8 cellular contexts compared by ENCODE assay signal in the genomic region with DNA sequence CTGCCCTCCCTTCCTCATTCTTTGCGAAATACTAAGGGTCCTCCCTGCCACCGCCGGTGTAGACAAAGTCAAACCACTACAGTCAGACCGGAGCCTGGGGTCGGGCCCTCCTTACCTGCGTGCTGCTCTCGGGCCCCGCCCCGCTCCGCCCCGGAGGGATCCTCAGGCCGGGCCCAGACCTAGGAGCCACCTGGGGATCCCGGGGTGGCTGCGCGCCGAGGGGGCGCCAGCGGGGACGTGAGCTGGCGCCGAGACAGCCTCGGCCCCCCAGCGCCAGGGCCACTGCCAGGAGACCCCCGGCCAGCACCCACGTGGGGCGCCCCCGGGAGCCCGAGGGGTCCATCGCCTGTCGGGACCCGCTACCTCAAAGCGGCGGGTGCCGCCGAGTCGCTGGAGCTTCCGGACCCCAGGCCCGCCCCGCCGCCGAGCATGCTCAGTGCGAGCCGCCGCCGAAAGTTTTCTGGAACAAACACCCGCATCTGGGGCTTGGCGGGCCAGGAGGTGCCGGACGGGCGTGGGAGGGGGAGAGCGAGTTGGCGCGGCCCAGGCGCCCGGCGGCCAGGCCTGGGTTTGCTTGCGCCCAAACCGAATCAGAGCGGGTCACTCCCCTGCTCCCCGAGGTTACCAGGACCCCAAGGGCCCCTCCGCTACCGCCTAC. TPM values are rescaled to one million over a fixed set of nuclear protein-coding genes. Genes with fewer than 3 reads are reported as not detected.
DNase-seq lines count a peak whose midpoint lies in the region; ATAC-seq and TF ChIP-seq lines count a peak whose summit lies in the region.

A gene with protein sequence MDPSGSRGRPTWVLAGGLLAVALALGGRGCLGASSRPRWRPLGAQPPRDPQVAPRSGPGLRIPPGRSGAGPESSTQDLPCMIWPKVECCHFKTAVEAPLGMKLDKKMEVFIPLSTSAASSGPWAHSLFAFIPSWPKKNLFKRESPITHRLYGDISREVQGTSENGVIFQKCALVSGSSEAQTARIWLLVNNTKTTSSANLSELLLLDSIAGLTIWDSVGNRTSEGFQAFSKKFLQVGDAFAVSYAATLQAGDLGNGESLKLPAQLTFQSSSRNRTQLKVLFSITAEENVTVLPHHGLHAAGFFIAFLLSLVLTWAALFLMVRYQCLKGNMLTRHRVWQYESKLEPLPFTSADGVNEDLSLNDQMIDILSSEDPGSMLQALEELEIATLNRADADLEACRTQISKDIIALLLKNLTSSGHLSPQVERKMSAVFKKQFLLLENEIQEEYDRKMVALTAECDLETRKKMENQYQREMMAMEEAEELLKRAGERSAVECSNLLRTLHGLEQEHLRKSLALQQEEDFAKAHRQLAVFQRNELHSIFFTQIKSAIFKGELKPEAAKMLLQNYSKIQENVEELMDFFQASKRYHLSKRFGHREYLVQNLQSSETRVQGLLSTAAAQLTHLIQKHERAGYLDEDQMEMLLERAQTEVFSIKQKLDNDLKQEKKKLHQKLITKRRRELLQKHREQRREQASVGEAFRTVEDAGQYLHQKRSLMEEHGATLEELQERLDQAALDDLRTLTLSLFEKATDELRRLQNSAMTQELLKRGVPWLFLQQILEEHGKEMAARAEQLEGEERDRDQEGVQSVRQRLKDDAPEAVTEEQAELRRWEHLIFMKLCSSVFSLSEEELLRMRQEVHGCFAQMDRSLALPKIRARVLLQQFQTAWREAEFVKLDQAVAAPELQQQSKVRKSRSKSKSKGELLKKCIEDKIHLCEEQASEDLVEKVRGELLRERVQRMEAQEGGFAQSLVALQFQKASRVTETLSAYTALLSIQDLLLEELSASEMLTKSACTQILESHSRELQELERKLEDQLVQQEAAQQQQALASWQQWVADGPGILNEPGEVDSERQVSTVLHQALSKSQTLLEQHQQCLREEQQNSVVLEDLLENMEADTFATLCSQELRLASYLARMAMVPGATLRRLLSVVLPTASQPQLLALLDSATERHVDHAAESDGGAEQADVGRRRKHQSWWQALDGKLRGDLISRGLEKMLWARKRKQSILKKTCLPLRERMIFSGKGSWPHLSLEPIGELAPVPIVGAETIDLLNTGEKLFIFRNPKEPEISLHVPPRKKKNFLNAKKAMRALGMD (minus strand): TSS at position 389 of the 658 bp plus-strand sequence. CDS start 46 bp downstream, at position 343.

- intact Hi-C loops in dorsolateral prefrontal cortex (cut with DNase I): no loop called here

- DNase-seq in RPMI7951 (ENCODE audit: low read depth) (peak; percentile 38), dorsolateral prefrontal cortex (peak in 1 of 10 donors; percentile 46), left lobe of liver (ENCODE audit: low spot score) (no peak), occipital lobe (lab: John Stamatoyannopoulos, UW) (no peak), NCI-H2029 treated with DMSO at 0.1 percent for 48 hours (lab: John Stamatoyannopoulos, UW) (no peak)
- peak in 1 of 2 donors; percentile 72 for DNase-seq in stimulated activated effector memory CD8-positive, alpha-beta T cell treated with anti-CD3 and anti-CD28 coated beads, Interleukin-12 subunit alpha, Interleukin-12 subunit beta, amount 100 ng/mL, for 72 hours (ENCODE audit: low spot score in 2 of 2)

- H3K27ac Mint-ChIP-seq in stimulated activated effector memory CD8-positive, alpha-beta T cell treated with anti-CD3 and anti-CD28 coated beads, Interleukin-12 subunit alpha, Interleukin-12 subunit beta, amount 100 ng/mL, for 72 hours: no peak within 1 kb of the TSS

- H3K4me1 ChIP-seq in ES-I3 (ENCODE audit: insufficient read depth, low read length): peaks cover 3% of the 10 kb centered on the region; the same call in 1 of the 2 replicates

- ATAC-seq in left lobe of liver (peak; percentile 52), HG02610 (IDR thresholded peaks at IDR 0.05; ENCODE audit: unreplicated experiment) (no peak)
- ATAC-seq in stimulated activated effector memory CD8-positive, alpha-beta T cell treated with anti-CD3 and anti-CD28 coated beads, Interleukin-12 subunit alpha, Interleukin-12 subunit beta, amount 100 ng/mL, for 72 hours: peak; percentile 19

- peak within 1 kb of the TSS in 17 of 59 donors; percentile 1 to 67 (median 36) for H3K27ac ChIP-seq in dorsolateral prefrontal cortex

- H3K9me3 Mint-ChIP-seq in stimulated activated effector memory CD8-positive, alpha-beta T cell treated with anti-CD3 and anti-CD28 coated beads, Interleukin-12 subunit alpha, Interleukin-12 subunit beta, amount 100 ng/mL, for 72 hours: peaks cover 9% of the 10 kb centered on the region

- peak within 1 kb of the TSS; percentile 86 for H3K9ac ChIP-seq in ES-I3 (ENCODE audit: low read depth, low read length)

- peak within 1 kb of the TSS; percentile 47 for H3K4me3 Mint-ChIP-seq in stimulated activated effector memory CD8-positive, alpha-beta T cell treated with anti-CD3 and anti-CD28 coated beads, Interleukin-12 subunit alpha, Interleukin-12 subunit beta, amount 100 ng/mL, for 72 hours

- TF ChIP-seq CTCF in dorsolateral prefrontal cortex (IDR thresholded peaks at IDR 0.05 in 54 of 56, conservative IDR thresholded peaks at IDR 0.05 in 2 of 56; ENCODE audit: low read depth in 1 of 56, partially characterized antibody in 56 of 56): no peak

- H3K4me3 ChIP-seq in dorsolateral prefrontal cortex: peak within 1 kb of the TSS in 57 of 59 donors; percentile 23 to 69 (median 51)

- H3K36me3 ChIP-seq in ES-I3 (ENCODE audit: insufficient read depth, low read length): no peaks in the 10 kb centered on the region

- H3K4me1 Mint-ChIP-seq in stimulated activated effector memory CD8-positive, alpha-beta T cell treated with anti-CD3 and anti-CD28 coated beads, Interleukin-12 subunit alpha, Interleukin-12 subunit beta, amount 100 ng/mL, for 72 hours: peaks cover 37% of the 10 kb centered on the region

- no peaks in the 10 kb centered on the region for H3K36me3 Mint-ChIP-seq in stimulated activated effector memory CD8-positive, alpha-beta T cell treated with anti-CD3 and anti-CD28 coated beads, Interleukin-12 subunit alpha, Interleukin-12 subunit beta, amount 100 ng/mL, for 72 hours

- H3K27me3 ChIP-seq in dorsolateral prefrontal cortex: peaks cover 0 to 89% (median 55%) of the 10 kb centered on the region in 45 donors

- peaks cover 4% of the 10 kb centered on the region; the same call in 1 of the 2 replicates for H3K9me3 ChIP-seq in ES-I3 (ENCODE audit: control insufficient read depth, insufficient read depth, low read length)

RNA-seq across cellular contexts. Expression of the gene that starts here (rescaled TPM):
- total RNA-seq in RPMI7951 (2014; rRNA removed; shearing (Covaris generic)): 2.6 and 3.4 TPM in 2 replicates
- 1 to 10 TPM in 62 of 120 experiments, under 1 TPM in 58; 0.34 to 5.3 (median 1.1) TPM for total RNA-seq in dorsolateral prefrontal cortex
- 0.75 TPM for total RNA-seq in left lobe of liver
- 2.5 TPM for total RNA-seq in occipital lobe

Comparison
In these comparisons a context has a peak if more than half of its experiments do, and no peak if none do; other contexts are left out.
1. Peak in ATAC-seq in left lobe of liver; RNA of the gene not detected or under 1 TPM.